Comparison of ENCODE assay signal across 13 cellular contexts in the genomic region with DNA sequence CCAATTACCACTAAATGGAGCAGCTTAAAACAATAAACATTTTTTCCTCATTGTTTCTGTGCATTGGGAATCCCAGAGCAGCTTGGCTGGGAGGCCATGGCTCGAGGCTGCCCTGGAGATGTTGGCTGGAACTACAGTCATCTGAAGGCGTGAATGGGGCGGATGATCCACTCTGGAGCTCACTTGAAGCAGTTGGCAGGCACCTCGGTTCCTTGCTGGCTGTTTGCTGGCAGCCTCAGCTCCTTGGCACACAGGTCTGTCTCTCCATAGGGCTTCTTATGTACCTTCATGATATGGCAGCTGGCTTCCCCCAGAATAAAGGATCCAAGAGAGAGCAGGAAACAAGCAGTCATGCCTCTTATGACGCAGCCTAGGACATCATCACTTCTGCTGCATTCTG.
"Had no signal": no experiment of that assay in that cellular context is flagged by ENCODE, and none has a peak within 500 bp of the region (broad histone marks: within the 10 kb centered on the region; RNA-seq: fewer than 3 reads in every experiment).

No MANE protein-coding gene starts in this region.

- H3K36me3 ChIP-seq: stomach had no signal

- H3K4me1 ChIP-seq: testis had no signal

- H3K27me3 Mint-ChIP-seq: activated CD4-positive, alpha-beta memory T cell treated with anti-CD3 and anti-CD28 coated beads, Interleukin-2, amount 10 ng/mL, durations not matched to agents 7 days and 5 days; activated CD4-positive, alpha-beta T cell treated with anti-CD3 and anti-CD28 coated beads for 36 hours had no signal

- H3K27ac ChIP-seq: dorsolateral prefrontal cortex, hepatocyte, stomach, testis had no signal

- H2AFZ ChIP-seq: hepatocyte had no signal

- H3K4me1 Mint-ChIP-seq: activated CD4-positive, alpha-beta memory T cell treated with anti-CD3 and anti-CD28 coated beads, Interleukin-2, amount 10 ng/mL, durations not matched to agents 7 days and 5 days; activated CD4-positive, alpha-beta T cell treated with anti-CD3 and anti-CD28 coated beads for 36 hours; T-helper 17 cell had no signal

- H3K4me3 Mint-ChIP-seq: activated CD4-positive, alpha-beta memory T cell treated with anti-CD3 and anti-CD28 coated beads, Interleukin-2, amount 10 ng/mL, durations not matched to agents 7 days and 5 days; activated CD4-positive, alpha-beta T cell treated with anti-CD3 and anti-CD28 coated beads for 36 hours; natural killer cell treated with Interleukin-12 subunit alpha and Interleukin-12 subunit beta and Interleukin-15 and Interleukin-18, amount 100 ng/mL, for 72 hours; T-helper 17 cell had no signal

- H3K27ac Mint-ChIP-seq: activated CD4-positive, alpha-beta memory T cell treated with anti-CD3 and anti-CD28 coated beads, Interleukin-2, amount 10 ng/mL, durations not matched to agents 7 days and 5 days; activated CD4-positive, alpha-beta T cell treated with anti-CD3 and anti-CD28 coated beads for 36 hours; natural killer cell treated with Interleukin-12 subunit alpha and Interleukin-12 subunit beta and Interleukin-15 and Interleukin-18, amount 100 ng/mL, for 72 hours; T-helper 17 cell had no signal

- H3K9me3 ChIP-seq: stomach, testis had no signal

- H3K27me3 ChIP-seq: dorsolateral prefrontal cortex, hepatocyte, stomach, testis had no signal

- DNase-seq: activated CD4-positive, alpha-beta memory T cell treated with anti-CD3 and anti-CD28 coated beads, Interleukin-2, amount 10 ng/mL, durations not matched to agents 7 days and 5 days; activated CD4-positive, alpha-beta T cell treated with anti-CD3 and anti-CD28 coated beads for 36 hours; aorta; erythroblast; islet precursor cell; occipital lobe; stimulated activated CD4-positive, alpha-beta T cell treated with anti-CD3 and anti-CD28 coated beads, Interleukin-1b, Interleukin-23, amount 100 ng/mL, for 48 hours; stomach; T-helper 17 cell; testis had no signal

- H3K4me2 ChIP-seq: hepatocyte had no signal

- ATAC-seq: activated CD4-positive, alpha-beta T cell treated with anti-CD3 and anti-CD28 coated beads for 36 hours; natural killer cell treated with Interleukin-12 subunit alpha and Interleukin-12 subunit beta and Interleukin-15 and Interleukin-18, amount 100 ng/mL, for 72 hours; T-helper 17 cell had no signal

- H3K4me3 ChIP-seq: dorsolateral prefrontal cortex, hepatocyte, stomach, testis had no signal

- H3K36me3 Mint-ChIP-seq: natural killer cell treated with Interleukin-12 subunit alpha and Interleukin-12 subunit beta and Interleukin-15 and Interleukin-18, amount 100 ng/mL, for 72 hours had no signal

- H3K9me3 Mint-ChIP-seq: activated CD4-positive, alpha-beta memory T cell treated with anti-CD3 and anti-CD28 coated beads, Interleukin-2, amount 10 ng/mL, durations not matched to agents 7 days and 5 days; natural killer cell treated with Interleukin-12 subunit alpha and Interleukin-12 subunit beta and Interleukin-15 and Interleukin-18, amount 100 ng/mL, for 72 hours had no signal
